ENCODE assay signal across 9 cellular contexts in genomic region chr6:41182069-41183034, GRCh38. TPM values are rescaled to one million over a fixed set of nuclear protein-coding genes. Genes with fewer than 3 reads are reported as not detected.
A peak's percentile ranks its signal among the peaks of the same experiment; 100 is the strongest.
DNase-seq lines count a peak whose midpoint lies in the region; ATAC-seq and TF ChIP-seq lines count a peak whose summit lies in the region.
"Had no signal": no experiment of that assay in that cellular context is flagged by ENCODE, and none has a peak within 500 bp of the region (broad histone marks: within the 10 kb centered on the region; RNA-seq: fewer than 3 reads in every experiment).

No MANE protein-coding gene starts in this region.

- H3K4me1 Mint-ChIP-seq in CD14-positive monocyte, result peaks cover 73% of the 10 kb centered on the region

- peak overlapping the region; percentile 76 for H2AFZ ChIP-seq in mammary epithelial cell (ENCODE audit: low read depth, low read length)

- H3K36me3 Mint-ChIP-seq in CD14-positive monocyte, result peaks cover 13 to 34% of the 10 kb centered on the region in 2 donors

- peak overlapping the region; percentile 98 to 100 (median 99) for H3K27ac Mint-ChIP-seq in CD14-positive monocyte

- H3K9me3 ChIP-seq in mammary epithelial cell (replicated peaks; ENCODE audit: insufficient read depth, low read length), result no peaks in the 10 kb centered on the region

- H3K79me2 ChIP-seq in mammary epithelial cell (ENCODE audit: insufficient read depth, low read length), result no peaks in the 10 kb centered on the region

- peaks cover 0 to 5% (median 0%) of the 10 kb centered on the region in 7 donors for H3K9me3 Mint-ChIP-seq in CD14-positive monocyte
- H3K9me3 Mint-ChIP-seq: IgD-negative memory B cell had no signal

- no peaks in the 10 kb centered on the region for H4K20me1 ChIP-seq in mammary epithelial cell (ENCODE audit: insufficient read depth, low read length)

- H3K36me3 ChIP-seq in mammary epithelial cell (ENCODE audit: insufficient read depth, low read length), result no peaks in the 10 kb centered on the region

- BruUV-seq in mammary epithelial cell (replicated peaks; lab: Mats Ljungman, UMichigan), result no TSS peak

- CTCF ChIA-PET in mammary epithelial cell (lab: Charles Lee; ENCODE audit: low non-redundant PET), result interaction anchor here (0.5 to 1.2 kb wide), 6 partner anchors 31 to 391 kb away, joined by 3 to 11 read pairs (median 5); no protein-coding TSS in a partner anchor

- peak overlapping the region; percentile 28 for H3K4me2 ChIP-seq in mammary epithelial cell (ENCODE audit: insufficient read depth, low read depth, low read length)

- no peak overlapping the region for H3K4me3 ChIP-seq in mammary epithelial cell (replicated peaks in 1 of 3; ENCODE audit: insufficient read depth in 1 of 3, low read depth in 2 of 3, low read length in 3 of 3)

- intact Hi-C loops in CD14-positive monocyte (cut with micrococcal nuclease) (loop anchor here (5.0 to 10.0 kb wide), 4 partner anchors 102 to 125 kb away; partner anchors contain the start of genes TREM1 (in 2 of the 2), NFYA (in 1 of the 2) and OARD1 (in 1 of the 2)), mammary epithelial cell (cut with micrococcal nuclease) (loop anchor here (1.0 to 2.0 kb wide), 3 partner anchors 90 to 136 kb away; no protein-coding TSS in a partner anchor)

- in situ Hi-C loops in mammary epithelial cell (cut with MboI; ENCODE audit: low sequenced_read_pairs in 2 of 2), result no loop called here

- peaks cover 0 to 2% (median 2%) of the 10 kb centered on the region in 3 donors for H3K27me3 Mint-ChIP-seq in CD14-positive monocyte (ENCODE audit: low read depth in 3 of 3)

- dilution Hi-C loops in mammary epithelial cell (cut with HindIII; ENCODE audit: low sequenced_read_pairs), result loop anchor here (5.0 kb wide), 1 partner anchor 90 kb away; no protein-coding TSS in a partner anchor

- TF ChIP-seq CTCF in CD14-positive monocyte (IDR thresholded peaks at IDR 0.05), result peak; percentile 30
- peak; percentile 90 to 97 for TF ChIP-seq CTCF in mammary epithelial cell (conservative IDR thresholded peaks at IDR 0.05 in 1 of 2, IDR thresholded peaks at IDR 0.05 in 1 of 2; ENCODE audit: extremely low read depth in 1 of 2, insufficient read depth in 1 of 2, low read depth in 1 of 2, low read length in 2 of 2)

- peak; percentile 52 for ATAC-seq in GM18909 (IDR thresholded peaks at IDR 0.05; ENCODE audit: poor library complexity, unreplicated experiment)
- ATAC-seq in stimulated activated naive CD8-positive, alpha-beta T cell treated with anti-CD3 and anti-CD28 coated beads, Interleukin-15, Interleukin-2, amounts not matched to agents 100 U/mL and 50 U/mL, for 24 hours, result peak; percentile 80
- no peak for ATAC-seq in GM21825 (IDR thresholded peaks at IDR 0.05; ENCODE audit: unreplicated experiment)

- no peaks in the 10 kb centered on the region for H3K27me3 ChIP-seq in mammary epithelial cell (ENCODE audit: insufficient read depth, low read length)

- no peak overlapping the region for H3K27ac ChIP-seq in mammary epithelial cell (ENCODE audit: insufficient read depth, low read depth, low read length)

- peak overlapping the region in 1 of 2 donors; percentile 75 for H3K4me3 Mint-ChIP-seq in CD14-positive monocyte

- no peak overlapping the region for H3K9ac ChIP-seq in mammary epithelial cell (ENCODE audit: insufficient read depth, low read length)

- WGBS in mammary epithelial cell (ENCODE audit: low coverage, missing lambda C conversion rate), result 80% methylated on average over 4 of the region's 4 CpGs

- DNase-seq in CD14-positive monocyte (ENCODE audit: low spot score), result peak; percentile 88
- DNase-seq in NCI-H1092 (lab: John Stamatoyannopoulos, UW), result peak; percentile 24
- peak; percentile 98 for DNase-seq in SKM-1 (lab: John Stamatoyannopoulos, UW; ENCODE audit: unreplicated experiment)
- peak; percentile 70 for DNase-seq in mammary epithelial cell
- peak; percentile 72 for DNase-seq in kidney tubule cell (ENCODE audit: low spot score)
- peak; percentile 37 for DNase-seq in stimulated activated naive CD8-positive, alpha-beta T cell treated with anti-CD3 and anti-CD28 coated beads, Interleukin-15, Interleukin-2, amounts not matched to agents 100 U/mL and 50 U/mL, for 24 hours

- peaks cover 12% of the 10 kb centered on the region for H3K4me1 ChIP-seq in mammary epithelial cell (ENCODE audit: insufficient read depth, low read length)

RNA-seq across cellular contexts. Expression of gene TREML2, which starts 18.6 kb away (rescaled TPM):
- 1 to 10 TPM in 1 of 2 donors, under 1 TPM in 1; 0.89 to 1.1 TPM for polyA plus RNA-seq in CD14-positive monocyte
- under 1 TPM; under 0.01 to 0.16 TPM for total RNA-seq in mammary epithelial cell
- 0.07 TPM for polyA plus RNA-seq in mammary epithelial cell
- polyA minus RNA-seq in mammary epithelial cell, result not detected

RNA-seq across cellular contexts. Expression of gene TREM2, which starts 19.4 kb away (rescaled TPM):
- polyA plus RNA-seq in CD14-positive monocyte, result under 1 TPM; 0.54 to 0.78 TPM
- total RNA-seq in mammary epithelial cell, result 100 to 1,000 TPM in 1 of 2 donors, 10 to 100 TPM in 1; 30.0 to 142 TPM
- 91.0 TPM for polyA plus RNA-seq in mammary epithelial cell
- polyA minus RNA-seq in mammary epithelial cell, result 74.3 TPM
- polyA plus RNA-seq: IgD-negative memory B cell had no signal

RNA-seq across cellular contexts. Expression of gene TREML1, which starts 28.2 kb away (rescaled TPM):
- polyA plus RNA-seq in CD14-positive monocyte, result 1 to 10 TPM; 2.6 to 3.6 TPM
- 1 to 10 TPM in 1 of 2 donors, under 1 TPM in 1; 0.83 to 2.1 TPM for total RNA-seq in mammary epithelial cell
- 3.0 TPM for polyA plus RNA-seq in mammary epithelial cell
- polyA minus RNA-seq in mammary epithelial cell, result 11.9 TPM

RNA-seq across cellular contexts. Expression of gene TREML4, which starts 45.8 kb away (rescaled TPM):
- polyA plus RNA-seq in CD14-positive monocyte, result not detected
- not detected for total RNA-seq in mammary epithelial cell
- polyA plus RNA-seq in mammary epithelial cell, result not detected
- not detected for polyA minus RNA-seq in mammary epithelial cell

Comparison
In these comparisons a context has a peak if more than half of its experiments do, and no peak if none do; other contexts are left out.
1. DNase-seq: peak in every context shown above with its lines; median percentile 98 in SKM-1; 88 in CD14-positive monocyte; 72 in kidney tubule cell; 70 in mammary epithelial cell; 37 in stimulated activated naive CD8-positive, alpha-beta T cell treated with anti-CD3 and anti-CD28 coated beads, Interleukin-15, Interleukin-2, amounts not matched to agents 100 U/mL and 50 U/mL, for 24 hours; 24 in NCI-H1092.
2. RNA of gene TREM2, which starts 19.4 kb away (polyA plus RNA-seq): 91.0 TPM in mammary epithelial cell (single experiment); 0.54 to 0.78 TPM in CD14-positive monocyte; every median in the first group is over 10 times any median in the second.